ENCODE assay signal across 1 cellular context in the genomic region with DNA sequence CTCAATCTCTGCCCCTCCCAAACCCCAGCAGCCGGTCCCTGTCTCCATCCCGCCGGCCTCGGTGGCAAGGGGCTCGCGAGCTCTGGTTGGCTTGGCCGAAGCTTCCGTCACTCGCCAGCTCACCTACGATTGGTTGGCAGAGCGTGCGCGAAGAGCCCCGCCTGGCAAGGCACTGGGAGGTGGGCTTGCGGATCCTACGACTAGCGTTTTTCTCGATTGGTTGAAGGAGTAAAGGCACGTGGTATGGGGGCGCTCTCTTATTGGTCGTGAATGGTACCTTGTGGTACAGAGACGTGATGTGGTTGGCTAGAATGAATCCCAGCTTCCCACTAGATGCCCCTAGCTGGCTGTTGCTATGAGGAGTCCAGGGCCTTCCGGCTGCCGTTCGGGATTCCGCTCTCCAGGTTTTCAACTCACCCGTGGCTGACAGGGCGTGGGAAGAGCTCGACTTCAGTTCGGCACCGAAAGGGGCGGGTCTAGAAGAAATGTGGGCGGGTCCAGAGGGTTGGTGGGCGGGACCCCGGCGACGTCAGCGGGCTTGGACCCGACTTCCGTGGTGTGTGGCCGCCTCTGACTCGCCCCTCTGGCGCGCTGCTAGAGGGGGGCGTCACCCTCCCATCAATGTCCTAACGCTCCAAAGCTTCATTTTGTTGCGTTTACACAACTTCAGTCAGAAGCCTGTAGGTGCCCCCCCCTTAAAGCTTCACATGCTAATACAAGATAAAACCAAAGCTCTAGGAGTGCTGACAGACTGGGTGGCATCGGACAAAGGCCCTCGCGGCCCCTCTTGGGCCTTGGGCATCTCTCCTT.
TF ChIP-seq lines count a peak whose summit lies in the region.

No MANE protein-coding gene starts in this region.

TF ChIP-seq in HepG2, 621 proteins besides CTCF, POLR2A, EP300 and RAD21 (continued from another document):
- TF ChIP-seq, protein P1, sequence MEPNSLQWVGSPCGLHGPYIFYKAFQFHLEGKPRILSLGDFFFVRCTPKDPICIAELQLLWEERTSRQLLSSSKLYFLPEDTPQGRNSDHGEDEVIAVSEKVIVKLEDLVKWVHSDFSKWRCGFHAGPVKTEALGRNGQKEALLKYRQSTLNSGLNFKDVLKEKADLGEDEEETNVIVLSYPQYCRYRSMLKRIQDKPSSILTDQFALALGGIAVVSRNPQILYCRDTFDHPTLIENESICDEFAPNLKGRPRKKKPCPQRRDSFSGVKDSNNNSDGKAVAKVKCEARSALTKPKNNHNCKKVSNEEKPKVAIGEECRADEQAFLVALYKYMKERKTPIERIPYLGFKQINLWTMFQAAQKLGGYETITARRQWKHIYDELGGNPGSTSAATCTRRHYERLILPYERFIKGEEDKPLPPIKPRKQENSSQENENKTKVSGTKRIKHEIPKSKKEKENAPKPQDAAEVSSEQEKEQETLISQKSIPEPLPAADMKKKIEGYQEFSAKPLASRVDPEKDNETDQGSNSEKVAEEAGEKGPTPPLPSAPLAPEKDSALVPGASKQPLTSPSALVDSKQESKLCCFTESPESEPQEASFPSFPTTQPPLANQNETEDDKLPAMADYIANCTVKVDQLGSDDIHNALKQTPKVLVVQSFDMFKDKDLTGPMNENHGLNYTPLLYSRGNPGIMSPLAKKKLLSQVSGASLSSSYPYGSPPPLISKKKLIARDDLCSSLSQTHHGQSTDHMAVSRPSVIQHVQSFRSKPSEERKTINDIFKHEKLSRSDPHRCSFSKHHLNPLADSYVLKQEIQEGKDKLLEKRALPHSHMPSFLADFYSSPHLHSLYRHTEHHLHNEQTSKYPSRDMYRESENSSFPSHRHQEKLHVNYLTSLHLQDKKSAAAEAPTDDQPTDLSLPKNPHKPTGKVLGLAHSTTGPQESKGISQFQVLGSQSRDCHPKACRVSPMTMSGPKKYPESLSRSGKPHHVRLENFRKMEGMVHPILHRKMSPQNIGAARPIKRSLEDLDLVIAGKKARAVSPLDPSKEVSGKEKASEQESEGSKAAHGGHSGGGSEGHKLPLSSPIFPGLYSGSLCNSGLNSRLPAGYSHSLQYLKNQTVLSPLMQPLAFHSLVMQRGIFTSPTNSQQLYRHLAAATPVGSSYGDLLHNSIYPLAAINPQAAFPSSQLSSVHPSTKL (CRISPR knock-in tag; IDR thresholded peaks at IDR 0.05), result peak; percentile 57; the same call in 1 of the 2 replicates
- peak; percentile 53; the same call in 1 of the 2 replicates for TF ChIP-seq PITX1 (CRISPR knock-in tag; IDR thresholded peaks at IDR 0.05)
- no peak for TF ChIP-seq ZFP62 (CRISPR knock-in tag; IDR thresholded peaks at IDR 0.05)
- TF ChIP-seq KAT7 (CRISPR knock-in tag; IDR thresholded peaks at IDR 0.05; ENCODE audit: borderline replicate concordance), result no peak
- TF ChIP-seq SAFB2 (CRISPR knock-in tag; IDR thresholded peaks at IDR 0.05; ENCODE audit: borderline replicate concordance, low read depth), result no peak
- 0 out of 2 replicates have a peak, but pooled peaks have one; percentile 1 for TF ChIP-seq SIN3A (IDR thresholded peaks at IDR 0.05; ENCODE audit: borderline replicate concordance, low read depth, low read length)
- TF ChIP-seq, protein P2, sequence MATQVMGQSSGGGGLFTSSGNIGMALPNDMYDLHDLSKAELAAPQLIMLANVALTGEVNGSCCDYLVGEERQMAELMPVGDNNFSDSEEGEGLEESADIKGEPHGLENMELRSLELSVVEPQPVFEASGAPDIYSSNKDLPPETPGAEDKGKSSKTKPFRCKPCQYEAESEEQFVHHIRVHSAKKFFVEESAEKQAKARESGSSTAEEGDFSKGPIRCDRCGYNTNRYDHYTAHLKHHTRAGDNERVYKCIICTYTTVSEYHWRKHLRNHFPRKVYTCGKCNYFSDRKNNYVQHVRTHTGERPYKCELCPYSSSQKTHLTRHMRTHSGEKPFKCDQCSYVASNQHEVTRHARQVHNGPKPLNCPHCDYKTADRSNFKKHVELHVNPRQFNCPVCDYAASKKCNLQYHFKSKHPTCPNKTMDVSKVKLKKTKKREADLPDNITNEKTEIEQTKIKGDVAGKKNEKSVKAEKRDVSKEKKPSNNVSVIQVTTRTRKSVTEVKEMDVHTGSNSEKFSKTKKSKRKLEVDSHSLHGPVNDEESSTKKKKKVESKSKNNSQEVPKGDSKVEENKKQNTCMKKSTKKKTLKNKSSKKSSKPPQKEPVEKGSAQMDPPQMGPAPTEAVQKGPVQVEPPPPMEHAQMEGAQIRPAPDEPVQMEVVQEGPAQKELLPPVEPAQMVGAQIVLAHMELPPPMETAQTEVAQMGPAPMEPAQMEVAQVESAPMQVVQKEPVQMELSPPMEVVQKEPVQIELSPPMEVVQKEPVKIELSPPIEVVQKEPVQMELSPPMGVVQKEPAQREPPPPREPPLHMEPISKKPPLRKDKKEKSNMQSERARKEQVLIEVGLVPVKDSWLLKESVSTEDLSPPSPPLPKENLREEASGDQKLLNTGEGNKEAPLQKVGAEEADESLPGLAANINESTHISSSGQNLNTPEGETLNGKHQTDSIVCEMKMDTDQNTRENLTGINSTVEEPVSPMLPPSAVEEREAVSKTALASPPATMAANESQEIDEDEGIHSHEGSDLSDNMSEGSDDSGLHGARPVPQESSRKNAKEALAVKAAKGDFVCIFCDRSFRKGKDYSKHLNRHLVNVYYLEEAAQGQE (IDR thresholded peaks at IDR 0.05; ENCODE audit: borderline replicate concordance in 1 of 2, low read depth in 1 of 2, low read length in 2 of 2), result no peak
- TF ChIP-seq TFDP1 (CRISPR knock-in tag; IDR thresholded peaks at IDR 0.05; ENCODE audit: borderline replicate concordance), result peak; percentile 84; the same call in 1 of the 2 replicates
- TF ChIP-seq LBX2 (CRISPR knock-in tag; IDR thresholded peaks at IDR 0.05; ENCODE audit: borderline replicate concordance), result no peak; the same call in 1 of the 2 replicates
- no peak for TF ChIP-seq ZNF780A (CRISPR knock-in tag; IDR thresholded peaks at IDR 0.05)
- 0 out of 2 replicates have a peak, but pooled peaks have one; percentile 62 for TF ChIP-seq DNMT3B (CRISPR knock-in tag; conservative IDR thresholded peaks at IDR 0.05)
- TF ChIP-seq SKI (IDR thresholded peaks at IDR 0.05; ENCODE audit: partially characterized antibody), result peak; percentile 44
- TF ChIP-seq NFIC (IDR thresholded peaks at IDR 0.05; ENCODE audit: low read length), result no peak
- no peak for TF ChIP-seq ZNF382 (CRISPR knock-in tag; IDR thresholded peaks at IDR 0.05; ENCODE audit: borderline replicate concordance)
- TF ChIP-seq CEBPG (CRISPR knock-in tag; IDR thresholded peaks at IDR 0.05), result no peak
- TF ChIP-seq ZNF292 (CRISPR knock-in tag; IDR thresholded peaks at IDR 0.05; ENCODE audit: borderline replicate concordance, low read depth), result 0 out of 2 replicates have a peak, but pooled peaks have one; percentile 33
- TF ChIP-seq CAMTA2 (CRISPR knock-in tag; IDR thresholded peaks at IDR 0.05; ENCODE audit: borderline replicate concordance), result no peak
- TF ChIP-seq KLF6 (CRISPR knock-in tag; IDR thresholded peaks at IDR 0.05), result peak; percentile 9; the same call in 1 of the 2 replicates
- TF ChIP-seq ZSCAN31 (CRISPR knock-in tag; IDR thresholded peaks at IDR 0.05; ENCODE audit: low read depth), result peak; percentile 38; the same call in 1 of the 2 replicates
- no peak for TF ChIP-seq HMG20A (CRISPR knock-in tag; IDR thresholded peaks at IDR 0.05; ENCODE audit: borderline replicate concordance)
- no peak for TF ChIP-seq ATF7-NPFF (CRISPR knock-in tag; IDR thresholded peaks at IDR 0.05; ENCODE audit: low read depth)
- no peak for TF ChIP-seq EZH2 (conservative IDR thresholded peaks at IDR 0.05; ENCODE audit: low read depth, low read length)
- peak; percentile 42; the same call in 1 of the 2 replicates for TF ChIP-seq FOXP4 (CRISPR knock-in tag; IDR thresholded peaks at IDR 0.05)
- TF ChIP-seq AKNA (CRISPR knock-in tag; IDR thresholded peaks at IDR 0.05; ENCODE audit: borderline replicate concordance), result no peak
- no peak for TF ChIP-seq MBNL3 (CRISPR knock-in tag; conservative IDR thresholded peaks at IDR 0.05)
TF ChIP-seq in HepG2: peak in this region for 199.
